Comparison of ENCODE assay signal across 25 cellular contexts in the genomic region with DNA sequence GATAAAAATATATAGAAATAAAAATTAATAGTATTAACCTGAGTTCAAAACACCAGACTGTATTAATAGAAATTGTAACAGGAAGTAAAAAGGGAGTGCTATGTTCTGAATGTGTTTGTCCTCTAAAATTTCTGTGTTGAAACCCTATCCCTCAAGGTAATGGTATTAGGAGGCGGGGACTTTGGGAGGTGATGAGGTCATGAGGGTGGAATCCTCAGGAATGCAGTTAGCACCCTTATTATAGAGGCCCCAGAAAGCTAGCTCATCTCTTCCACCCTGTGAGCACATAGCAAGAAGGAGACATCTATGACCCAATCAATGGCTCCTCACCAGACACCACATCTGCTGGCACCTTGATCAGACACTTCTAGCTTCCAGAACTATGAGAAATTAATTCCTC.
"Had no signal": no experiment of that assay in that cellular context is flagged by ENCODE, and none has a peak within 500 bp of the region (broad histone marks: within the 10 kb centered on the region; RNA-seq: fewer than 3 reads in every experiment).

No MANE protein-coding gene starts in this region.

- H3K4me1 ChIP-seq: colonic mucosa, heart left ventricle, left ventricle myocardium inferior, lower lobe of right lung, neural progenitor cell, stomach had no signal

- FAIRE-seq: endothelial cell of umbilical vein, keratinocyte, urothelium cell line had no signal

- DNase-seq: colonic mucosa; dermis blood vessel endothelial cell; endodermal cell; erythroblast; foreskin melanocyte; heart left ventricle; hippocampal formation; left cardiac atrium; left ventricle myocardium inferior; lower lobe of right lung; midbrain; nucleus accumbens; ovary; right cardiac atrium; small intestine; stimulated activated CD4-positive, alpha-beta T cell treated with anti-CD3 and anti-CD28 coated beads, Interleukin-12 subunit alpha, Interleukin-12 subunit beta, amount 100 ng/mL, for 4 hours; stimulated activated naive CD4-positive, alpha-beta T cell; stomach; substantia nigra had no signal

- H3K9ac ChIP-seq: neural progenitor cell had no signal

- H3K4me2 ChIP-seq: neural progenitor cell had no signal

- H2AFZ ChIP-seq: neural progenitor cell had no signal

- H3K36me3 ChIP-seq: colonic mucosa, heart left ventricle, left ventricle myocardium inferior, lower lobe of right lung, neural progenitor cell, ovary, stomach, thoracic aorta had no signal

- H3K4me3 ChIP-seq: colonic mucosa, heart left ventricle, left ventricle myocardium inferior, lower lobe of right lung, neural progenitor cell, ovary, stomach, thoracic aorta had no signal

- ATAC-seq: heart left ventricle; left cardiac atrium; lower lobe of right lung; natural killer cell treated with Interleukin-12 subunit alpha and Interleukin-12 subunit beta and Interleukin-15 and Interleukin-18, amount 100 ng/mL, for 72 hours; right cardiac atrium had no signal

- H3K27ac ChIP-seq: colonic mucosa, heart left ventricle, left ventricle myocardium inferior, lower lobe of right lung, neural progenitor cell, ovary, stomach, thoracic aorta had no signal

- H3K9me3 ChIP-seq: colonic mucosa, heart left ventricle, left ventricle myocardium inferior, lower lobe of right lung, ovary, stomach, thoracic aorta had no signal

- H3K27me3 ChIP-seq: colonic mucosa, neural progenitor cell, ovary had no signal
